Comparison of ENCODE assay signal across 33 cellular contexts in genomic region chr19:13681509-13681908, GRCh38.
DNase-seq lines count a peak whose midpoint lies in the region; ATAC-seq and TF ChIP-seq lines count a peak whose summit lies in the region.
"Had no signal": no experiment of that assay in that cellular context is flagged by ENCODE, and none has a peak within 500 bp of the region (broad histone marks: within the 10 kb centered on the region; RNA-seq: fewer than 3 reads in every experiment).

No MANE protein-coding gene starts in this region.

- H2AFZ ChIP-seq in Karpas-422 (ENCODE audit: low read length): no peak overlapping the region

- no peaks in the 10 kb centered on the region for H3K4me1 ChIP-seq in Karpas-422 (ENCODE audit: low read length)
- H3K4me1 ChIP-seq in heart left ventricle: no peaks in the 10 kb centered on the region
- H3K4me1 ChIP-seq: left lung, uterus had no signal

- 71 to 79% (median 75%) methylated on average over 3 of the region's 3 CpGs for WGBS in heart left ventricle, 4 donors

- no peak for TF ChIP-seq CTCF in heart left ventricle (IDR thresholded peaks at IDR 0.05)

- H3K4me3 ChIP-seq in Karpas-422 (ENCODE audit: low read length) (no peak overlapping the region), heart left ventricle (no peak overlapping the region)
- H3K4me3 ChIP-seq: dorsolateral prefrontal cortex, left lung, ovary, smooth muscle cell, uterus had no signal

- H3K9me2 ChIP-seq in Karpas-422 (replicated peaks; ENCODE audit: insufficient read depth, low read length): no peaks in the 10 kb centered on the region

- peaks cover 5 to 14% of the 10 kb centered on the region in 2 donors for H3K36me3 Mint-ChIP-seq in activated T-cell treated with anti-CD3 and anti-CD28 coated beads, Interleukin-2, amount 50 U/mL, for 72 hours (ENCODE audit: insufficient read depth in 2 of 2)

- H3K9me3 ChIP-seq in Karpas-422 (ENCODE audit: low read length): peaks cover 20% of the 10 kb centered on the region
- peaks cover 0 to 38% (median 20%) of the 10 kb centered on the region in 12 donors for H3K9me3 ChIP-seq in heart left ventricle

- H3K36me3 ChIP-seq in Karpas-422 (ENCODE audit: insufficient read depth, low read length): no peaks in the 10 kb centered on the region; the same call in 1 of the 2 replicates
- H3K36me3 ChIP-seq in heart left ventricle: no peaks in the 10 kb centered on the region
- H3K36me3 ChIP-seq: brain microvascular endothelial cell, left lung, ovary, uterus had no signal

- peaks cover 10 to 14% of the 10 kb centered on the region in 2 donors for H3K9me3 Mint-ChIP-seq in activated T-cell treated with anti-CD3 and anti-CD28 coated beads, Interleukin-2, amount 50 U/mL, for 72 hours

- no peak overlapping the region for H3K4me2 ChIP-seq in Karpas-422 (ENCODE audit: low read depth, low read length, poor library complexity, severe bottlenecking)
- H3K4me2 ChIP-seq: smooth muscle cell had no signal

- no peaks in the 10 kb centered on the region for H4K20me1 ChIP-seq in Karpas-422 (ENCODE audit: insufficient read depth, low read depth, low read length)

- H3K27me3 Mint-ChIP-seq in activated T-cell treated with anti-CD3 and anti-CD28 coated beads, Interleukin-2, amount 50 U/mL, for 72 hours (ENCODE audit: low read depth): no peaks in the 10 kb centered on the region

- no peak overlapping the region for H3K4me3 Mint-ChIP-seq in activated T-cell treated with anti-CD3 and anti-CD28 coated beads, Interleukin-2, amount 50 U/mL, for 72 hours
- H3K4me3 Mint-ChIP-seq: activated CD4-positive, alpha-beta memory T cell treated with anti-CD3 and anti-CD28 coated beads for 36 hours; CD4-positive, alpha-beta T cell; memory B cell; nephron progenitor cell; T-helper 1 cell treated with Interleukin-12 subunit alpha and Interleukin-12 subunit beta and Interleukin-4 antibody, amounts not matched to agents 30 μg/mL and 1 μg/mL, for 36 hours had no signal

- no peak for TF ChIP-seq POLR2A in heart left ventricle (IDR thresholded peaks at IDR 0.05)

- H3K4me1 Mint-ChIP-seq in activated T-cell treated with anti-CD3 and anti-CD28 coated beads, Interleukin-2, amount 50 U/mL, for 72 hours (ENCODE audit: low read depth): no peaks in the 10 kb centered on the region
- H3K4me1 Mint-ChIP-seq: memory B cell, nephron progenitor cell had no signal

- intact Hi-C loops in heart left ventricle (cut with DNase I): no loop called here

- ATAC-seq in esophagus mucosa (peak; percentile 84), heart left ventricle (no peak)
- ATAC-seq in activated T-cell treated with anti-CD3 and anti-CD28 coated beads, Interleukin-2, amount 50 U/mL, for 72 hours (replicated peaks in 1 of 2): no peak
- ATAC-seq: left lung had no signal

- no peak overlapping the region for H3K27ac Mint-ChIP-seq in activated T-cell treated with anti-CD3 and anti-CD28 coated beads, Interleukin-2, amount 50 U/mL, for 72 hours
- H3K27ac Mint-ChIP-seq: activated CD4-positive, alpha-beta memory T cell treated with anti-CD3 and anti-CD28 coated beads for 36 hours; CD4-positive, alpha-beta T cell; memory B cell; nephron progenitor cell; T-helper 1 cell treated with Interleukin-12 subunit alpha and Interleukin-12 subunit beta and Interleukin-4 antibody, amounts not matched to agents 30 μg/mL and 1 μg/mL, for 36 hours had no signal

- DNase-seq in activated effector memory CD4-positive, alpha-beta T cell treated with anti-CD3 and anti-CD28 coated beads, Interleukin-2, amount 50 U/mL, for 16 hours: peak; percentile 21
- DNase-seq in activated effector memory CD4-positive, alpha-beta T cell treated with Interleukin-2 at 50 U/mL for 16 hours: no peak
- DNase-seq in RKO (ENCODE audit: low spot score) (peak; percentile 19), stromal cell of bone marrow (ENCODE audit: low read depth) (peak; percentile 83), Karpas-422 (no peak), heart left ventricle (no peak)
- no peak for DNase-seq in activated T-cell treated with anti-CD3 and anti-CD28 coated beads, Interleukin-2, amount 50 U/mL, for 72 hours
- DNase-seq: 8988T; activated CD4-positive, alpha-beta memory T cell treated with anti-CD3 and anti-CD28 coated beads for 36 hours; activated CD4-positive, CD25-positive, alpha-beta regulatory T cell treated with anti-CD3 and anti-CD28 coated beads, Interleukin-2, amount 50 U/mL, for 72 hours; activated CD8-positive, alpha-beta memory T cell treated with anti-CD3 and anti-CD28 coated beads, Interleukin-2, amount 50 U/mL, for 4 hours; activated naive CD4-positive, alpha-beta T cell treated with anti-CD3 and anti-CD28 coated beads, Interleukin-2, amount 50 U/mL, for 16 hours; AML-193; amniotic stem cell; brain microvascular endothelial cell; CD4-positive, alpha-beta T cell; dorsolateral prefrontal cortex; glutamatergic neuron; islet precursor cell; KG1; left lung; NCI-H1417; NCI-H2081; NCI-H226; NCI-H748 treated with DMSO at 0.1 percent for 48 hours; nephron progenitor cell; ovary; stimulated activated naive CD4-positive, alpha-beta T cell treated with Interleukin-2 at 50 U/mL for 16 hours; uterus had no signal

- H3K27ac ChIP-seq in Karpas-422 (ENCODE audit: low read length): no peak overlapping the region
- no peak overlapping the region for H3K27ac ChIP-seq in heart left ventricle
- H3K27ac ChIP-seq: brain microvascular endothelial cell, dorsolateral prefrontal cortex, left lung, ovary, uterus had no signal

- no peaks in the 10 kb centered on the region for H3K79me2 ChIP-seq in Karpas-422 (ENCODE audit: low read length)

- no peaks in the 10 kb centered on the region for H3K27me3 ChIP-seq in Karpas-422 (ENCODE audit: low read length)
- H3K27me3 ChIP-seq in heart left ventricle: peaks cover 0 to 2% (median 0%) of the 10 kb centered on the region in 9 donors
- H3K27me3 ChIP-seq: brain microvascular endothelial cell, dorsolateral prefrontal cortex, left lung, ovary, uterus had no signal

- no peak overlapping the region for H3K9ac ChIP-seq in Karpas-422 (ENCODE audit: low read length)

Comparison
In these comparisons a context has a peak if more than half of its experiments do, and no peak if none do; other contexts are left out.
1. DNase-seq: peak in activated effector memory CD4-positive, alpha-beta T cell treated with anti-CD3 and anti-CD28 coated beads, Interleukin-2, amount 50 U/mL, for 16 hours (single experiment), RKO (single experiment) and stromal cell of bone marrow (single experiment); none in activated effector memory CD4-positive, alpha-beta T cell treated with Interleukin-2 at 50 U/mL for 16 hours (single experiment), Karpas-422 (single experiment), heart left ventricle (0 of 5) and activated T-cell treated with anti-CD3 and anti-CD28 coated beads, Interleukin-2, amount 50 U/mL, for 72 hours (0 of 2).